In genomic region chr22:39299829-39300178, GRCh38 we compare ENCODE assay signal across 9 cellular contexts. TPM values are rescaled to one million over a fixed set of nuclear protein-coding genes. Genes with fewer than 3 reads are reported as not detected.
DNase-seq lines count a peak whose midpoint lies in the region; ATAC-seq and TF ChIP-seq lines count a peak whose summit lies in the region.
"Had no signal": no experiment of that assay in that cellular context is flagged by ENCODE, and none has a peak within 500 bp of the region (broad histone marks: within the 10 kb centered on the region; RNA-seq: fewer than 3 reads in every experiment).

No MANE protein-coding gene starts in this region.

- no TSS peak for BruUV-seq in Panc1 (replicated peaks; lab: Mats Ljungman, UMichigan)

- peaks cover 31% of the 10 kb centered on the region for H3K27me3 Mint-ChIP-seq in activated CD8-positive, alpha-beta memory T cell treated with anti-CD3 and anti-CD28 coated beads, Interleukin-2, amount 10 ng/mL, durations not matched to agents 7 days and 5 days
- H3K27me3 Mint-ChIP-seq in activated T-helper 17 cell treated with anti-CD3 and anti-CD28 coated beads, Interleukin-2, amount 50 U/mL, for 72 hours = peaks cover 18% of the 10 kb centered on the region

- in situ Hi-C loops in GM13976 (cut with MboI; ENCODE audit: low sequenced_read_pairs, unreplicated experiment) = loop anchor here (25.0 kb wide), 1 partner anchor 288 kb away; the partner anchor contains the start of genes APOBEC3C and APOBEC3D
- in situ Hi-C loops in Panc1 (cut with HindIII; ENCODE audit: low pct_unique_long_range_greater_than_20kb, low sequenced_read_pairs) = no loop called here
- in situ Hi-C loops in gastrocnemius medialis (cut with MboI; ENCODE audit: low sequenced_read_pairs in 4 of 4) = loop anchor here in 1 of 4 donors (25.0 kb wide), 1 partner anchor 212 kb away; the partner anchor contains the start of genes ATF4 and MIEF1

- DNase-seq in GM13976 (ENCODE audit: low spot score) = peak; percentile 73
- no peak for DNase-seq in Panc1 (ENCODE audit: low read depth, low spot score)
- DNase-seq in gastrocnemius medialis = no peak
- no peak for DNase-seq in activated CD8-positive, alpha-beta memory T cell treated with anti-CD3 and anti-CD28 coated beads, Interleukin-2, amount 10 ng/mL, durations not matched to agents 7 days and 5 days
- DNase-seq in activated CD4-positive, CD25-positive, alpha-beta regulatory T cell treated with anti-CD3 and anti-CD28 coated beads, Interleukin-2, amount 50 U/mL, for 72 hours = no peak
- DNase-seq in activated T-cell treated with anti-CD3 and anti-CD28 coated beads for 4 hours = no peak
- DNase-seq: stimulated activated CD4-positive, alpha-beta T cell treated with anti-CD3 and anti-CD28 coated beads, Interleukin-4, amount 100 ng/mL, for 1 hour had no signal

- H3K4me3 Mint-ChIP-seq in activated CD8-positive, alpha-beta memory T cell treated with anti-CD3 and anti-CD28 coated beads, Interleukin-2, amount 10 ng/mL, durations not matched to agents 7 days and 5 days = no peak overlapping the region
- no peak overlapping the region for H3K4me3 Mint-ChIP-seq in activated T-helper 17 cell treated with anti-CD3 and anti-CD28 coated beads, Interleukin-2, amount 50 U/mL, for 72 hours

- intact Hi-C loops in Panc1 (cut with micrococcal nuclease; ENCODE audit: unreplicated experiment) (no loop called here), gastrocnemius medialis (cut with DNase I; ENCODE audit: low total_unique reads) (no loop called here)

- H3K4me1 Mint-ChIP-seq in activated CD8-positive, alpha-beta memory T cell treated with anti-CD3 and anti-CD28 coated beads, Interleukin-2, amount 10 ng/mL, durations not matched to agents 7 days and 5 days = peaks cover 3% of the 10 kb centered on the region
- no peaks in the 10 kb centered on the region for H3K4me1 Mint-ChIP-seq in activated T-helper 17 cell treated with anti-CD3 and anti-CD28 coated beads, Interleukin-2, amount 50 U/mL, for 72 hours

- no peak overlapping the region for H3K27ac Mint-ChIP-seq in activated CD8-positive, alpha-beta memory T cell treated with anti-CD3 and anti-CD28 coated beads, Interleukin-2, amount 10 ng/mL, durations not matched to agents 7 days and 5 days
- H3K27ac Mint-ChIP-seq in activated T-helper 17 cell treated with anti-CD3 and anti-CD28 coated beads, Interleukin-2, amount 50 U/mL, for 72 hours = no peak overlapping the region

- POLR2A ChIA-PET in Panc1 (lab: Charles Lee) = interaction anchor here (0.6 kb wide), 1 partner anchor 17 kb away, joined by 3 read pairs; no protein-coding TSS in a partner anchor

- CTCF ChIA-PET in Panc1 (lab: Charles Lee) = interaction anchor here (0.7 kb wide), 1 partner anchor 375 kb away, joined by 10 read pairs; no protein-coding TSS in a partner anchor
- CTCF ChIA-PET in activated CD8-positive, alpha-beta memory T cell treated with anti-CD3 and anti-CD28 coated beads, Interleukin-2, amount 10 ng/mL, durations not matched to agents 7 days and 5 days (lab: Charles Lee) = interaction anchor here (0.7 to 1.9 kb wide), 5 partner anchors 17 to 164 kb away, joined by 3 to 9 read pairs (median 3); no protein-coding TSS in a partner anchor

- H3K4me1 ChIP-seq in Panc1 (ENCODE audit: control insufficient read depth, insufficient read depth, low read length) (peaks cover 51% of the 10 kb centered on the region), iPS-20b (ENCODE audit: insufficient read depth, low read length) (peaks cover 10% of the 10 kb centered on the region; the same call in 1 of the 2 replicates), gastrocnemius medialis (peaks cover 22 to 47% of the 10 kb centered on the region in 2 donors)

- H3K4me3 ChIP-seq in Panc1 (ENCODE audit: low read depth in 2 of 2, low read length in 2 of 2) = no peak overlapping the region
- no peak overlapping the region for H3K4me3 ChIP-seq in iPS-20b (ENCODE audit: low read length)
- H3K4me3 ChIP-seq in gastrocnemius medialis = peak overlapping the region in 2 of 4 donors; percentile 23 to 25

- no peaks in the 10 kb centered on the region for H3K36me3 Mint-ChIP-seq in activated CD8-positive, alpha-beta memory T cell treated with anti-CD3 and anti-CD28 coated beads, Interleukin-2, amount 10 ng/mL, durations not matched to agents 7 days and 5 days
- H3K36me3 Mint-ChIP-seq in activated T-helper 17 cell treated with anti-CD3 and anti-CD28 coated beads, Interleukin-2, amount 50 U/mL, for 72 hours (ENCODE audit: low read depth) = no peaks in the 10 kb centered on the region

- no peak for TF ChIP-seq POLR2A in gastrocnemius medialis (IDR thresholded peaks at IDR 0.05)

- ATAC-seq in Panc1 (peak; percentile 37), gastrocnemius medialis (no peak)
- no peak for ATAC-seq in activated CD8-positive, alpha-beta memory T cell treated with anti-CD3 and anti-CD28 coated beads, Interleukin-2, amount 10 ng/mL, durations not matched to agents 7 days and 5 days
- no peak for ATAC-seq in activated T-helper 17 cell treated with anti-CD3 and anti-CD28 coated beads, Interleukin-2, amount 50 U/mL, for 72 hours (replicated peaks)

- H3K27me3 ChIP-seq in Panc1 (ENCODE audit: control insufficient read depth, insufficient read depth, low read length) (no peaks in the 10 kb centered on the region), iPS-20b (ENCODE audit: insufficient read depth, low read length) (no peaks in the 10 kb centered on the region), gastrocnemius medialis (no peaks in the 10 kb centered on the region)

- H3K9me3 ChIP-seq in Panc1 (ENCODE audit: control insufficient read depth, insufficient read depth, low read depth, low read length) = no peaks in the 10 kb centered on the region
- H3K9me3 ChIP-seq in iPS-20b (ENCODE audit: insufficient read depth, low read depth, low read length) = no peaks in the 10 kb centered on the region
- no peaks in the 10 kb centered on the region for H3K9me3 ChIP-seq in gastrocnemius medialis

- TF ChIP-seq CTCF in GM13976 (IDR thresholded peaks at IDR 0.05; ENCODE audit: borderline replicate concordance, control extremely low read depth, extremely low read depth, insufficient read depth, missing control alignments) = no peak
- TF ChIP-seq CTCF in Panc1 (IDR thresholded peaks at IDR 0.05) = no peak
- TF ChIP-seq CTCF in gastrocnemius medialis (IDR thresholded peaks at IDR 0.05 in 4 of 5, conservative IDR thresholded peaks at IDR 0.05 in 1 of 5) = no peak

- H3K27ac ChIP-seq in Panc1 (ENCODE audit: low read length) (peak overlapping the region; percentile 86), iPS-20b (ENCODE audit: low read length) (no peak overlapping the region), gastrocnemius medialis (peak overlapping the region in 3 of 4 donors; percentile 49 to 61 (median 53))

- no peaks in the 10 kb centered on the region for H3K9me3 Mint-ChIP-seq in activated CD8-positive, alpha-beta memory T cell treated with anti-CD3 and anti-CD28 coated beads, Interleukin-2, amount 10 ng/mL, durations not matched to agents 7 days and 5 days (ENCODE audit: low read depth)
- no peaks in the 10 kb centered on the region for H3K9me3 Mint-ChIP-seq in activated T-helper 17 cell treated with anti-CD3 and anti-CD28 coated beads, Interleukin-2, amount 50 U/mL, for 72 hours

- H3K9ac ChIP-seq in iPS-20b (ENCODE audit: low read depth, low read length) = 0 out of 2 replicates have a peak overlapping the region, but pooled peaks have one; percentile 39

- H3K36me3 ChIP-seq in Panc1 (ENCODE audit: control insufficient read depth, insufficient read depth, low read length) = no peaks in the 10 kb centered on the region
- no peaks in the 10 kb centered on the region for H3K36me3 ChIP-seq in iPS-20b (ENCODE audit: insufficient read depth, low read depth, low read length)
- H3K36me3 ChIP-seq in gastrocnemius medialis = no peaks in the 10 kb centered on the region

RNA-seq across cellular contexts. Expression of gene RPL3, which starts 19.6 kb away (rescaled TPM):
- total RNA-seq in Panc1 (2021; ENCODE audit: unreplicated experiment) (885 TPM), gastrocnemius medialis (100 to 1,000 TPM; 261 to 680 (median 391) TPM)
- polyA plus RNA-seq in Panc1 (2012; ENCODE audit: insufficient read length) = 1,559 TPM
- 1,000 to 10,000 TPM; 1,571 to 1,769 TPM for total RNA-seq in activated CD8-positive, alpha-beta memory T cell treated with anti-CD3 and anti-CD28 coated beads, Interleukin-2, amount 10 ng/mL, durations not matched to agents 7 days and 5 days
- 1,000 to 10,000 TPM; 2,256 to 2,974 TPM for total RNA-seq in activated T-helper 17 cell treated with anti-CD3 and anti-CD28 coated beads, Interleukin-2, amount 50 U/mL, for 72 hours

RNA-seq across cellular contexts. Expression of gene SYNGR1, which starts 50.0 kb away (rescaled TPM):
- total RNA-seq in Panc1 (2021; ENCODE audit: unreplicated experiment) (17.8 TPM), gastrocnemius medialis (10 to 100 TPM in 2 of 4 donors, 1 to 10 TPM in 2; 2.8 to 17.2 (median 9.7) TPM)
- polyA plus RNA-seq in Panc1 (2012; ENCODE audit: insufficient read length) = 47.0 TPM
- total RNA-seq in activated CD8-positive, alpha-beta memory T cell treated with anti-CD3 and anti-CD28 coated beads, Interleukin-2, amount 10 ng/mL, durations not matched to agents 7 days and 5 days = 10 to 100 TPM in 1 of 2 experiments, 1 to 10 TPM in 1; 4.2 to 16.0 TPM
- not detected for total RNA-seq in activated T-helper 17 cell treated with anti-CD3 and anti-CD28 coated beads, Interleukin-2, amount 50 U/mL, for 72 hours

RNA-seq across cellular contexts. Expression of gene PDGFB, which starts 55.0 kb away (rescaled TPM):
- total RNA-seq in Panc1 (2021; ENCODE audit: unreplicated experiment) (78.0 TPM), gastrocnemius medialis (10 to 100 TPM in 1 of 4 donors, 1 to 10 TPM in 3; 6.0 to 20.0 (median 8.9) TPM)
- 109 TPM for polyA plus RNA-seq in Panc1 (2012; ENCODE audit: insufficient read length)
- total RNA-seq in activated CD8-positive, alpha-beta memory T cell treated with anti-CD3 and anti-CD28 coated beads, Interleukin-2, amount 10 ng/mL, durations not matched to agents 7 days and 5 days = under 1 TPM in 1 of 2 experiments, not detected in 1; 0.35 TPM
- 10 to 100 TPM in 1 of 2 donors, 1 to 10 TPM in 1; 5.2 to 11.3 TPM for total RNA-seq in activated T-helper 17 cell treated with anti-CD3 and anti-CD28 coated beads, Interleukin-2, amount 50 U/mL, for 72 hours

Comparison
In these comparisons a context has a peak if more than half of its experiments do, and no peak if none do; other contexts are left out.
1. RNA of gene PDGFB, which starts 55.0 kb away (total RNA-seq): 78.0 TPM in Panc1 (single experiment), 5.2 to 11.3 TPM in activated T-helper 17 cell treated with anti-CD3 and anti-CD28 coated beads, Interleukin-2, amount 50 U/mL, for 72 hours and 6.0 to 20.0 TPM in gastrocnemius medialis; 0.35 TPM in activated CD8-positive, alpha-beta memory T cell treated with anti-CD3 and anti-CD28 coated beads, Interleukin-2, amount 10 ng/mL, durations not matched to agents 7 days and 5 days; every median in the first group is over 4 times any median in the second.